Comparison of ENCODE assay signal across 7 cellular contexts in the genomic region with DNA sequence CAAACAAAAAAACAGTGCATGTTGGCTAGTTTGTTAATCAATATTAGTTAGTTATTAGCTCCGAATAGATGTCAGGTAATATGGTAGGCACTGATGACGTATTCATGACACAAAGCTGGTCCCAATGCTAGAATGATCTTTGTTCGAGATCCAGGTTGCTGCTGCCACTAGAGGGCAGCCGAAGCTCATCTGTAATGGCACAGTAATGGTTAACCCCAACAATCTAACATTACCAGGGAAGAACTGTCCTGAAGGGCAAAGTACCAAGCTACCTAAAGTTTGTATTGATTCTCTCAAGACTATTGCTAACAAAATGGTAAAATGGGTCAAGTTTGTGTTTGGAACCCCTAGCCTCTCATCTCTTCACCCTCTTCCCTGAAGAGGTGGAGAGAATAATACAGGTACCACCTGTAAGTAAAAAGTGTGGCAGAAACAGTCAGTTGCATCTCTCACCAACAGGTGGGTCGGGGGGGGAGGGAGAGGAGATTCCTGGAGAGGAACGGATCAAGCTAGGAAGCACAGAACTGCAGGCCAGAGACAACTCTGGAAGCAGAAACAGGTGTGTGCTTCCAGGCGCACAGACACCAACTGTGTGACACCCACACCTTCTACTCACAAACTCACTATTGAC. TPM values are rescaled to one million over a fixed set of nuclear protein-coding genes. Genes with fewer than 3 reads are reported as not detected.
A peak's percentile ranks its signal among the peaks of the same experiment; 100 is the strongest.
DNase-seq lines count a peak whose midpoint lies in the region; ATAC-seq and TF ChIP-seq lines count a peak whose summit lies in the region.
"Not testable (repeated sequence)": the region's sequence is repeated elsewhere in the genome, so short reads cannot be mapped to it uniquely, and the experiment has no call there.

No MANE protein-coding gene starts in this region.

- H3K9me3 Mint-ChIP-seq in activated naive CD8-positive, alpha-beta T cell treated with anti-CD3 and anti-CD28 coated beads, Interleukin-2, amount 50 U/mL, for 24 hours; naive B cell: not testable (repeated sequence)

- peak; percentile 16 for TF ChIP-seq CTCF in fibroblast of the aortic adventitia (IDR thresholded peaks at IDR 0.05; ENCODE audit: insufficient read depth, low read length)

- H3K4me3 ChIP-seq in fibroblast of the aortic adventitia (ENCODE audit: low read depth, low read length): not testable (repeated sequence)

- H3K36me3 Mint-ChIP-seq in activated naive CD8-positive, alpha-beta T cell treated with anti-CD3 and anti-CD28 coated beads, Interleukin-2, amount 50 U/mL, for 24 hours (ENCODE audit: low read depth); naive B cell: not testable (repeated sequence)

- DNase-seq in NCI-H146 (lab: John Stamatoyannopoulos, UW): peak; percentile 15
- not testable (repeated sequence) for DNase-seq in activated naive CD8-positive, alpha-beta T cell treated with anti-CD3 and anti-CD28 coated beads, Interleukin-2, amount 50 U/mL, for 24 hours; fibroblast of the aortic adventitia (ENCODE audit: low read depth); naive B cell

- not testable (repeated sequence) for H3K27ac Mint-ChIP-seq in activated naive CD8-positive, alpha-beta T cell treated with anti-CD3 and anti-CD28 coated beads, Interleukin-2, amount 50 U/mL, for 24 hours; naive B cell

- ATAC-seq in GM18502 (IDR thresholded peaks at IDR 0.05; ENCODE audit: poor library complexity, unreplicated experiment): peak; percentile 87
- ATAC-seq in GM21528 (IDR thresholded peaks at IDR 0.05; ENCODE audit: low FRiP score, unreplicated experiment): peak; percentile 86
- peak; percentile 81 for ATAC-seq in HG03045 (IDR thresholded peaks at IDR 0.05; ENCODE audit: unreplicated experiment)
- ATAC-seq in activated naive CD8-positive, alpha-beta T cell treated with anti-CD3 and anti-CD28 coated beads, Interleukin-2, amount 50 U/mL, for 24 hours: peak; percentile 91
- peak; percentile 82 to 84 for ATAC-seq in naive B cell (ENCODE audit: low read depth in 2 of 2)

- not testable (repeated sequence) for H3K4me1 Mint-ChIP-seq in activated naive CD8-positive, alpha-beta T cell treated with anti-CD3 and anti-CD28 coated beads, Interleukin-2, amount 50 U/mL, for 24 hours; naive B cell

- not testable (repeated sequence) for H3K4me3 Mint-ChIP-seq in activated naive CD8-positive, alpha-beta T cell treated with anti-CD3 and anti-CD28 coated beads, Interleukin-2, amount 50 U/mL, for 24 hours; naive B cell

- H3K27me3 Mint-ChIP-seq in activated naive CD8-positive, alpha-beta T cell treated with anti-CD3 and anti-CD28 coated beads, Interleukin-2, amount 50 U/mL, for 24 hours; naive B cell: not testable (repeated sequence)

RNA-seq across cellular contexts. Expression of a gene that starts 10.1 kb away (rescaled TPM):
- total RNA-seq in fibroblast of the aortic adventitia (ENCODE audit: low replicate concordance): 7.7 and 9.6 TPM in 2 replicates
- 10 to 100 TPM in 1 of 6 donors, 1 to 10 TPM in 4, under 1 TPM in 1; 0.36 to 16.2 (median 4.7) TPM for polyA plus RNA-seq in naive B cell (ENCODE audit: low read depth in 6 of 6)
